ENCODE assay signal across 8 cellular contexts in genomic region chr13:42969558-42970172, GRCh38. TPM values are rescaled to one million over a fixed set of nuclear protein-coding genes. Genes with fewer than 3 reads are reported as not detected.
DNase-seq lines count a peak whose midpoint lies in the region; ATAC-seq lines count a peak whose summit lies in the region.

No MANE protein-coding gene starts in this region.

- H3K27me3 ChIP-seq in Karpas-422 (ENCODE audit: low read length), result no peaks in the 10 kb centered on the region

- H3K36me3 ChIP-seq in Karpas-422 (ENCODE audit: insufficient read depth, low read length), result no peaks in the 10 kb centered on the region

- peak overlapping the region; percentile 78; the same call in 1 of the 2 replicates for H3K9ac ChIP-seq in Karpas-422 (ENCODE audit: low read length)

- no peaks in the 10 kb centered on the region for H3K9me2 ChIP-seq in Karpas-422 (replicated peaks; ENCODE audit: insufficient read depth, low read length)

- no peaks in the 10 kb centered on the region for H4K20me1 ChIP-seq in Karpas-422 (ENCODE audit: insufficient read depth, low read depth, low read length)

- H2AFZ ChIP-seq in Karpas-422 (ENCODE audit: low read length), result 0 out of 2 replicates have a peak overlapping the region, but pooled peaks have one; percentile 57

- intact Hi-C loops in left ventricle myocardium superior (cut with micrococcal nuclease), result loop anchor here (5.0 kb wide), 1 partner anchor 903 kb away; no protein-coding TSS in a partner anchor

- ATAC-seq in left ventricle myocardium superior (peak; percentile 96), GM18519 (IDR thresholded peaks at IDR 0.05; ENCODE audit: low FRiP score, unreplicated experiment) (no peak)

- peak overlapping the region; percentile 99 for H3K27ac ChIP-seq in Karpas-422 (ENCODE audit: low read length)

- no peak overlapping the region for H3K4me3 ChIP-seq in Karpas-422 (ENCODE audit: low read length)

- no peaks in the 10 kb centered on the region for H3K9me3 ChIP-seq in Karpas-422 (ENCODE audit: low read length)

- no peaks in the 10 kb centered on the region for H3K79me2 ChIP-seq in Karpas-422 (ENCODE audit: low read length)

- peak; percentile 30 for DNase-seq in NCI-H2196 (lab: John Stamatoyannopoulos, UW; ENCODE audit: unreplicated experiment)
- DNase-seq in NCI-H2196 treated with DMSO at 0.1 percent for 48 hours (lab: John Stamatoyannopoulos, UW; ENCODE audit: unreplicated experiment), result no peak
- DNase-seq in Karpas-422, result peak; percentile 94
- peak; percentile 58 to 83 (median 69) for DNase-seq in T-helper 1 cell
- DNase-seq in amniotic stem cell (lab: John Stamatoyannopoulos, UW), result peak; percentile 48
- peak; percentile 87 for DNase-seq in left ventricle myocardium superior
- peak; percentile 72 for DNase-seq in retina

- peak overlapping the region; percentile 85 for H3K4me2 ChIP-seq in Karpas-422 (ENCODE audit: low read depth, low read length, poor library complexity, severe bottlenecking)

- peaks cover 61% of the 10 kb centered on the region for H3K4me1 ChIP-seq in Karpas-422 (ENCODE audit: low read length)

RNA-seq across cellular contexts. Expression of gene EPSTI1, which starts 22.4 kb away (rescaled TPM):
- total RNA-seq in Karpas-422 (2014; rRNA removed; shearing (Covaris generic); ENCODE audit: low replicate concordance), result 11.4 and 15.0 TPM in 2 replicates
- total RNA-seq in left ventricle myocardium superior, result 3.0 TPM

RNA-seq across cellular contexts. Expression of gene DNAJC15, which starts 53.7 kb away (rescaled TPM):
- 77.1 and 79.8 TPM in 2 replicates for total RNA-seq in Karpas-422 (2014; rRNA removed; shearing (Covaris generic); ENCODE audit: low replicate concordance)
- 26.6 TPM for total RNA-seq in left ventricle myocardium superior
